In genomic region chr14:23660290-23661226, GRCh38 we compare ENCODE assay signal across 9 cellular contexts. TPM values are rescaled to one million over a fixed set of nuclear protein-coding genes. Genes with fewer than 3 reads are reported as not detected.
A peak's percentile ranks its signal among the peaks of the same experiment; 100 is the strongest.
DNase-seq lines count a peak whose midpoint lies in the region; ATAC-seq and TF ChIP-seq lines count a peak whose summit lies in the region.
"Had no signal": no experiment of that assay in that cellular context is flagged by ENCODE, and none has a peak within 500 bp of the region (broad histone marks: within the 10 kb centered on the region; RNA-seq: fewer than 3 reads in every experiment).

No MANE protein-coding gene starts in this region.

- intact Hi-C loops in dorsolateral prefrontal cortex (cut with DNase I), result no loop called here

- H3K4me3 ChIP-seq in dorsolateral prefrontal cortex, result no peak overlapping the region

- peak; percentile 50 for DNase-seq in NCI-H2227 (lab: John Stamatoyannopoulos, UW; ENCODE audit: unreplicated experiment)
- DNase-seq in NCI-H2227 treated with DMSO at 0.1 percent for 48 hours (lab: John Stamatoyannopoulos, UW), result no peak
- DNase-seq in dorsolateral prefrontal cortex, result peak in 7 of 10 donors; percentile 51 to 78 (median 63)
- peak; percentile 17 for DNase-seq in stimulated activated CD8-positive, alpha-beta memory T cell treated with anti-CD3 and anti-CD28 coated beads, Interleukin-4, amount 100 ng/mL, for 24 hours (ENCODE audit: low read depth)
- DNase-seq in SKM-1 treated with dmso at 0.1 percent for 144 hours (lab: John Stamatoyannopoulos, UW; ENCODE audit: unreplicated experiment), result no peak
- DNase-seq in NCI-H2171 treated with DMSO at 0.1 percent for 48 hours (lab: John Stamatoyannopoulos, UW), result no peak
- DNase-seq: NCI-H2081 treated with DMSO at 0.1 percent for 48 hours had no signal

- peak; percentile 99 for ATAC-seq in HG02885 (IDR thresholded peaks at IDR 0.05; ENCODE audit: poor library complexity, unreplicated experiment)
- ATAC-seq in HG03196 (IDR thresholded peaks at IDR 0.05; ENCODE audit: unreplicated experiment), result no peak

- H3K27ac ChIP-seq in dorsolateral prefrontal cortex, result peak overlapping the region in 12 of 59 donors; percentile 5 to 59 (median 30)

- H3K27me3 ChIP-seq in dorsolateral prefrontal cortex, result no peaks in the 10 kb centered on the region

- TF ChIP-seq CTCF in dorsolateral prefrontal cortex (IDR thresholded peaks at IDR 0.05 in 54 of 56, conservative IDR thresholded peaks at IDR 0.05 in 2 of 56; ENCODE audit: low read depth in 1 of 56, partially characterized antibody in 56 of 56), result no peak

RNA-seq across cellular contexts. Expression of gene DHRS2, which starts 24.4 kb away (rescaled TPM):
- total RNA-seq in dorsolateral prefrontal cortex, result 1 to 10 TPM in 9 of 120 experiments, under 1 TPM in 66, not detected in 45; 0.10 to 1.4 (median 0.55) TPM

Comparison
In these comparisons a context has a peak if more than half of its experiments do, and no peak if none do; other contexts are left out.
1. DNase-seq: peak in NCI-H2227 (single experiment), dorsolateral prefrontal cortex (7 of 10) and stimulated activated CD8-positive, alpha-beta memory T cell treated with anti-CD3 and anti-CD28 coated beads, Interleukin-4, amount 100 ng/mL, for 24 hours (single experiment); none in NCI-H2227 treated with DMSO at 0.1 percent for 48 hours (single experiment), SKM-1 treated with dmso at 0.1 percent for 144 hours (single experiment) and NCI-H2171 treated with DMSO at 0.1 percent for 48 hours (single experiment).